Comparison of ENCODE assay signal across 8 cellular contexts in genomic region chr6:32109114-32109764, GRCh38. TPM values are rescaled to one million over a fixed set of nuclear protein-coding genes. Genes with fewer than 3 reads are reported as not detected.
DNase-seq lines count a peak whose midpoint lies in the region; ATAC-seq and TF ChIP-seq lines count a peak whose summit lies in the region.

Gene TNXB, minus strand, starts transcription at chr6:32109338. Its CDS starts 11,140 bp downstream, at chr6:32098198.

- H3K9me3 ChIP-seq in ascending aorta: no peaks in the 10 kb centered on the region

- peak within 1 kb of the TSS; percentile 15 for H3K27ac Mint-ChIP-seq in stimulated activated naive CD8-positive, alpha-beta T cell treated with anti-CD3 and anti-CD28 coated beads, Interleukin-15, Interleukin-2, amounts not matched to agents 100 ng/mL and 50 ng/mL, for 24 hours

- H3K4me3 Mint-ChIP-seq in stimulated activated naive CD8-positive, alpha-beta T cell treated with anti-CD3 and anti-CD28 coated beads, Interleukin-15, Interleukin-2, amounts not matched to agents 100 ng/mL and 50 ng/mL, for 24 hours: no peak within 1 kb of the TSS

- H3K27me3 Mint-ChIP-seq in stimulated activated naive CD8-positive, alpha-beta T cell treated with anti-CD3 and anti-CD28 coated beads, Interleukin-15, Interleukin-2, amounts not matched to agents 100 ng/mL and 50 ng/mL, for 24 hours: peaks cover 28% of the 10 kb centered on the region

- DNase-seq in HUDEP-2 (lab: John Stamatoyannopoulos, UW; ENCODE audit: unreplicated experiment in 76 of 76): peak in 45 of 76 experiments; percentile 14 to 74 (median 45)
- no peak for DNase-seq in ascending aorta (ENCODE audit: low spot score in 2 of 2)
- no peak for DNase-seq in left lobe of liver (ENCODE audit: low spot score)
- DNase-seq in HCEC 1CT: no peak
- no peak for DNase-seq in stimulated activated CD4-positive, alpha-beta T cell treated with anti-CD3 and anti-CD28 coated beads, Interleukin-2, amount 100 ng/mL, for 24 hours

- H3K27me3 ChIP-seq in ascending aorta: no peaks in the 10 kb centered on the region

- peak within 1 kb of the TSS; percentile 68 to 81 for H3K27ac ChIP-seq in ascending aorta

- peaks cover 14 to 59% of the 10 kb centered on the region in 2 donors for H3K4me1 ChIP-seq in ascending aorta

- no peaks in the 10 kb centered on the region for H3K9me3 Mint-ChIP-seq in stimulated activated naive CD8-positive, alpha-beta T cell treated with anti-CD3 and anti-CD28 coated beads, Interleukin-15, Interleukin-2, amounts not matched to agents 100 ng/mL and 50 ng/mL, for 24 hours

- no peaks in the 10 kb centered on the region for H3K36me3 Mint-ChIP-seq in stimulated activated naive CD8-positive, alpha-beta T cell treated with anti-CD3 and anti-CD28 coated beads, Interleukin-15, Interleukin-2, amounts not matched to agents 100 ng/mL and 50 ng/mL, for 24 hours (ENCODE audit: low read depth)

- no peak for TF ChIP-seq CTCF in ascending aorta (IDR thresholded peaks at IDR 0.05)

- H3K4me1 Mint-ChIP-seq in stimulated activated naive CD8-positive, alpha-beta T cell treated with anti-CD3 and anti-CD28 coated beads, Interleukin-15, Interleukin-2, amounts not matched to agents 100 ng/mL and 50 ng/mL, for 24 hours (ENCODE audit: low read depth): peaks cover 20% of the 10 kb centered on the region

- ATAC-seq in left lobe of liver (no peak), GM18520 (IDR thresholded peaks at IDR 0.05; ENCODE audit: unreplicated experiment) (no peak), HG02678 (IDR thresholded peaks at IDR 0.05; ENCODE audit: unreplicated experiment) (no peak)

- peak within 1 kb of the TSS; percentile 42 to 58 for H3K4me3 ChIP-seq in ascending aorta

- no peaks in the 10 kb centered on the region for H3K36me3 ChIP-seq in ascending aorta

- intact Hi-C loops in ascending aorta (cut with DNase I): no loop called here

RNA-seq across cellular contexts. Expression of gene TNXB, which starts in this region (rescaled TPM):
- total RNA-seq in ascending aorta (493 TPM), left lobe of liver (13.7 TPM)

Comparison
In these comparisons a context has a peak if more than half of its experiments do, and no peak if none do; other contexts are left out.
1. RNA of gene TNXB (total RNA-seq): 493 TPM in ascending aorta (single experiment); 13.7 TPM in left lobe of liver (single experiment); every median in the first group is over 10 times any median in the second.
2. DNase-seq: peak in HUDEP-2 (45 of 76); none in ascending aorta (0 of 2), left lobe of liver (single experiment), HCEC 1CT (single experiment) and stimulated activated CD4-positive, alpha-beta T cell treated with anti-CD3 and anti-CD28 coated beads, Interleukin-2, amount 100 ng/mL, for 24 hours (0 of 2).